ENCODE assay signal across 18 cellular contexts in genomic region chr14:99841436-99842071, GRCh38.
"Had no signal": no experiment of that assay in that cellular context is flagged by ENCODE, and none has a peak within 500 bp of the region (broad histone marks: within the 10 kb centered on the region; RNA-seq: fewer than 3 reads in every experiment).

No MANE protein-coding gene starts in this region.

- H3K4me1 Mint-ChIP-seq: activated CD4-positive, alpha-beta T cell treated with anti-CD3 and anti-CD28 coated beads, Interleukin-2, amount 10 ng/mL, durations not matched to agents 7 days and 5 days had no signal

- H3K27ac ChIP-seq: prostate gland, spleen, stomach, thoracic aorta had no signal

- H3K4me3 Mint-ChIP-seq: activated CD4-positive, alpha-beta T cell treated with anti-CD3 and anti-CD28 coated beads, Interleukin-2, amount 10 ng/mL, durations not matched to agents 7 days and 5 days; activated T-cell treated with anti-CD3 and anti-CD28 coated beads, Interleukin-2, amount 50 U/mL, for 72 hours; natural killer cell treated with Interleukin-12 subunit alpha and Interleukin-12 subunit beta and Interleukin-15 and Interleukin-18, amount 100 ng/mL, for 72 hours had no signal

- H3K9me3 Mint-ChIP-seq: activated CD4-positive, alpha-beta T cell treated with anti-CD3 and anti-CD28 coated beads, Interleukin-2, amount 10 ng/mL, durations not matched to agents 7 days and 5 days; activated naive CD4-positive, alpha-beta T cell treated with anti-CD3 and anti-CD28 coated beads, Interleukin-2, amount 50 U/mL, for 72 hours; activated T-cell treated with anti-CD3 and anti-CD28 coated beads, Interleukin-2, amount 50 U/mL, for 72 hours; natural killer cell treated with Interleukin-12 subunit alpha and Interleukin-12 subunit beta and Interleukin-15 and Interleukin-18, amount 100 ng/mL, for 72 hours had no signal

- H3K27ac Mint-ChIP-seq: activated CD4-positive, alpha-beta T cell treated with anti-CD3 and anti-CD28 coated beads, Interleukin-2, amount 10 ng/mL, durations not matched to agents 7 days and 5 days; activated naive CD4-positive, alpha-beta T cell treated with anti-CD3 and anti-CD28 coated beads, Interleukin-2, amount 50 U/mL, for 72 hours; activated T-cell treated with anti-CD3 and anti-CD28 coated beads, Interleukin-2, amount 50 U/mL, for 72 hours; natural killer cell treated with Interleukin-12 subunit alpha and Interleukin-12 subunit beta and Interleukin-15 and Interleukin-18, amount 100 ng/mL, for 72 hours had no signal

- DNase-seq: activated CD4-positive, alpha-beta T cell treated with anti-CD3 and anti-CD28 coated beads, Interleukin-2, amount 10 ng/mL, durations not matched to agents 7 days and 5 days; activated CD8-positive, alpha-beta memory T cell treated with anti-CD3 and anti-CD28 coated beads, Interleukin-2, amount 50 U/mL, for 48 hours; activated gamma-delta T cell; activated T-cell treated with anti-CD3 and anti-CD28 coated beads, Interleukin-2, amount 50 U/mL, for 72 hours; caudate nucleus; hippocampal formation; sigmoid colon; spleen; stomach had no signal

- ATAC-seq: activated naive CD4-positive, alpha-beta T cell treated with anti-CD3 and anti-CD28 coated beads, Interleukin-2, amount 50 U/mL, for 72 hours; activated T-cell treated with anti-CD3 and anti-CD28 coated beads, Interleukin-2, amount 50 U/mL, for 72 hours; natural killer cell treated with Interleukin-12 subunit alpha and Interleukin-12 subunit beta and Interleukin-15 and Interleukin-18, amount 100 ng/mL, for 72 hours had no signal

- H3K36me3 ChIP-seq: prostate gland, sigmoid colon, spleen, stomach, thoracic aorta had no signal

- FAIRE-seq: colon, endometrium, keratinocyte, TTC549, urothelium cell line had no signal

- H3K4me3 ChIP-seq: prostate gland, sigmoid colon, spleen, stomach, thoracic aorta had no signal

- H3K4me1 ChIP-seq: prostate gland, spleen had no signal

- H3K27me3 ChIP-seq: sigmoid colon, stomach had no signal

- H3K36me3 Mint-ChIP-seq: activated naive CD4-positive, alpha-beta T cell treated with anti-CD3 and anti-CD28 coated beads, Interleukin-2, amount 50 U/mL, for 72 hours; natural killer cell treated with Interleukin-12 subunit alpha and Interleukin-12 subunit beta and Interleukin-15 and Interleukin-18, amount 100 ng/mL, for 72 hours had no signal

- H3K9me3 ChIP-seq: prostate gland, sigmoid colon had no signal
